ENCODE assay signal across 22 cellular contexts in genomic region chr1:196181594-196181878, GRCh38.
A peak's percentile ranks its signal among the peaks of the same experiment; 100 is the strongest.
DNase-seq lines count a peak whose midpoint lies in the region; ATAC-seq and TF ChIP-seq lines count a peak whose summit lies in the region.
"Had no signal": no experiment of that assay in that cellular context is flagged by ENCODE, and none has a peak within 500 bp of the region (broad histone marks: within the 10 kb centered on the region; RNA-seq: fewer than 3 reads in every experiment).

No MANE protein-coding gene starts in this region.

- H4K20me1 ChIP-seq in smooth muscle cell (ENCODE audit: low read depth), result no peaks in the 10 kb centered on the region

- no peak overlapping the region for H3K9ac ChIP-seq in smooth muscle cell (ENCODE audit: low read depth)

- in situ Hi-C loops in brain microvascular endothelial cell (cut with HindIII; ENCODE audit: low pct_ligation_motif_present, low sequenced_read_pairs), result no loop called here

- H3K36me3 ChIP-seq in brain microvascular endothelial cell (replicated peaks), result no peaks in the 10 kb centered on the region
- no peaks in the 10 kb centered on the region for H3K36me3 ChIP-seq in smooth muscle cell (ENCODE audit: low read depth)
- H3K36me3 ChIP-seq: gastrocnemius medialis, spleen, tibial nerve had no signal

- peaks cover 12% of the 10 kb centered on the region for H3K4me1 ChIP-seq in foreskin keratinocyte
- no peaks in the 10 kb centered on the region for H3K4me1 ChIP-seq in smooth muscle cell (ENCODE audit: low read depth)
- H3K4me1 ChIP-seq: gastrocnemius medialis, spleen, tibial nerve had no signal

- H3K4me2 ChIP-seq in smooth muscle cell, result no peak overlapping the region

- peak overlapping the region; percentile 1 for H2AFZ ChIP-seq in smooth muscle cell (ENCODE audit: low read depth)

- H3K27me3 ChIP-seq in brain microvascular endothelial cell (replicated peaks) (no peaks in the 10 kb centered on the region), foreskin keratinocyte (no peaks in the 10 kb centered on the region), smooth muscle cell (ENCODE audit: low read depth) (no peaks in the 10 kb centered on the region)
- H3K27me3 ChIP-seq: gastrocnemius medialis, spleen, tibial nerve had no signal

- no peaks in the 10 kb centered on the region for H3K79me2 ChIP-seq in smooth muscle cell (ENCODE audit: low read depth)

- no peak for TF ChIP-seq CTCF in brain microvascular endothelial cell (IDR thresholded peaks at IDR 0.05; ENCODE audit: low read depth, low read length, missing control alignments)
- no peak for TF ChIP-seq CTCF in foreskin keratinocyte (conservative IDR thresholded peaks at IDR 0.05)
- TF ChIP-seq CTCF in smooth muscle cell (IDR thresholded peaks at IDR 0.05; ENCODE audit: borderline replicate concordance, insufficient read depth, poor library complexity, severe bottlenecking), result no peak

- H3K27ac ChIP-seq in brain microvascular endothelial cell (peak overlapping the region; percentile 45), foreskin keratinocyte (no peak overlapping the region), smooth muscle cell (ENCODE audit: low read depth) (peak overlapping the region; percentile 70)
- H3K27ac ChIP-seq: gastrocnemius medialis, HL-60, spleen, tibial nerve had no signal

- DNase-seq in NCI-H226, result peak; percentile 8
- no peak for DNase-seq in brain microvascular endothelial cell
- no peak for DNase-seq in foreskin keratinocyte
- no peak for DNase-seq in smooth muscle cell (lab: John Stamatoyannopoulos, UW; ENCODE audit: unreplicated experiment)
- no peak for DNase-seq in superior temporal gyrus (ENCODE audit: extremely low spot score)
- DNase-seq in AML-193 (lab: John Stamatoyannopoulos, UW), result no peak
- no peak for DNase-seq in DMS53 treated with DMSO at 0.1 percent for 48 hours (lab: John Stamatoyannopoulos, UW; ENCODE audit: unreplicated experiment)
- DNase-seq: activated CD4-positive, alpha-beta T cell treated with anti-CD3 and anti-CD28 coated beads for 1 hour; activated naive CD4-positive, alpha-beta T cell treated with Interleukin-2 at 50 U/mL for 16 hours; activated T-cell treated with anti-CD3 and anti-CD28 coated beads, Interleukin-2, amount 50 U/mL, for 4 hours; COR-L47; DND-41; gastrocnemius medialis; hypothalamus; NCI-H1436; NCI-H524 treated with DMSO at 0.1 percent for 48 hours; occipital lobe; spleen; stimulated activated CD4-positive, alpha-beta T cell treated with anti-CD3 and anti-CD28 coated beads, Interleukin-4, amount 100 ng/mL, for 4 hours; T-helper 1 cell had no signal

- no peaks in the 10 kb centered on the region for H3F3A ChIP-seq in smooth muscle cell (ENCODE audit: low read depth)

- H3K4me3 ChIP-seq in brain microvascular endothelial cell (ENCODE audit: low read depth, low read length), result no peak overlapping the region
- H3K4me3 ChIP-seq in smooth muscle cell, result no peak overlapping the region
- H3K4me3 ChIP-seq: gastrocnemius medialis, spleen, tibial nerve had no signal

- H3K9me3 ChIP-seq in smooth muscle cell (replicated peaks; ENCODE audit: low read depth), result no peaks in the 10 kb centered on the region
- H3K9me3 ChIP-seq: gastrocnemius medialis, spleen, tibial nerve had no signal

- peak; percentile 31 for ATAC-seq in foreskin keratinocyte
- ATAC-seq: activated T-cell treated with anti-CD3 and anti-CD28 coated beads, Interleukin-2, amount 50 U/mL, for 4 hours; gastrocnemius medialis had no signal
